8 cellular contexts compared by ENCODE assay signal in genomic region chr17:10018461-10018891, GRCh38.
DNase-seq lines count a peak whose midpoint lies in the region; ATAC-seq and TF ChIP-seq lines count a peak whose summit lies in the region.

No MANE protein-coding gene starts in this region.

- H3K9me3 ChIP-seq in right atrium auricular region = no peaks in the 10 kb centered on the region
- no peaks in the 10 kb centered on the region for H3K9me3 ChIP-seq in transverse colon

- H3K27me3 ChIP-seq in right atrium auricular region (no peaks in the 10 kb centered on the region), transverse colon (no peaks in the 10 kb centered on the region)

- H3K4me1 Mint-ChIP-seq in central memory CD8-positive, alpha-beta T cell = peaks cover 21% of the 10 kb centered on the region
- H3K4me1 Mint-ChIP-seq in activated CD8-positive, alpha-beta T cell treated with anti-CD3 and anti-CD28 coated beads, Interleukin-2, amount 10 ng/mL, durations not matched to agents 7 days and 5 days (ENCODE audit: low read depth) = no peaks in the 10 kb centered on the region

- peaks cover 10% of the 10 kb centered on the region for H3K36me3 ChIP-seq in right atrium auricular region
- H3K36me3 ChIP-seq in transverse colon = no peaks in the 10 kb centered on the region

- H3K27me3 Mint-ChIP-seq in central memory CD8-positive, alpha-beta T cell = no peaks in the 10 kb centered on the region
- H3K27me3 Mint-ChIP-seq in activated CD8-positive, alpha-beta T cell treated with anti-CD3 and anti-CD28 coated beads, Interleukin-2, amount 10 ng/mL, durations not matched to agents 7 days and 5 days (ENCODE audit: low read depth) = no peaks in the 10 kb centered on the region

- H3K9me3 Mint-ChIP-seq in central memory CD8-positive, alpha-beta T cell = no peaks in the 10 kb centered on the region
- no peaks in the 10 kb centered on the region for H3K9me3 Mint-ChIP-seq in activated CD8-positive, alpha-beta T cell treated with anti-CD3 and anti-CD28 coated beads, Interleukin-2, amount 10 ng/mL, durations not matched to agents 7 days and 5 days (ENCODE audit: insufficient read depth)

- H3K4me3 ChIP-seq in right atrium auricular region (no peak overlapping the region), transverse colon (no peak overlapping the region)

- H3K4me3 Mint-ChIP-seq in central memory CD8-positive, alpha-beta T cell = no peak overlapping the region
- no peak overlapping the region for H3K4me3 Mint-ChIP-seq in activated CD8-positive, alpha-beta T cell treated with anti-CD3 and anti-CD28 coated beads, Interleukin-2, amount 10 ng/mL, durations not matched to agents 7 days and 5 days

- TF ChIP-seq CTCF in right atrium auricular region (IDR thresholded peaks at IDR 0.05) = no peak
- TF ChIP-seq CTCF in transverse colon (IDR thresholded peaks at IDR 0.05) = no peak

- in situ Hi-C loops in transverse colon (cut with MboI; ENCODE audit: low pct_ligation_motif_present in 1 of 4, low pct_unique_long_range_greater_than_20kb in 1 of 4, low sequenced_read_pairs in 3 of 4) = no loop called here

- 48 to 51% methylated on average over 4 to 7 of the region's 7 CpGs for WGBS in transverse colon (ENCODE audit: low coverage in 1 of 2), 2 donors

- H3K4me1 ChIP-seq in right atrium auricular region (peaks cover 0 to 58% of the 10 kb centered on the region in 2 donors), transverse colon (peaks cover 0 to 15% (median 2%) of the 10 kb centered on the region in 4 donors)

- no peak for TF ChIP-seq POLR2A in transverse colon (IDR thresholded peaks at IDR 0.05)

- no peak overlapping the region for H3K27ac Mint-ChIP-seq in central memory CD8-positive, alpha-beta T cell (ENCODE audit: low read depth)
- no peak overlapping the region for H3K27ac Mint-ChIP-seq in activated CD8-positive, alpha-beta T cell treated with anti-CD3 and anti-CD28 coated beads, Interleukin-2, amount 10 ng/mL, durations not matched to agents 7 days and 5 days

- H3K36me3 Mint-ChIP-seq in central memory CD8-positive, alpha-beta T cell (ENCODE audit: insufficient read depth) = peaks cover 3% of the 10 kb centered on the region
- H3K36me3 Mint-ChIP-seq in activated CD8-positive, alpha-beta T cell treated with anti-CD3 and anti-CD28 coated beads, Interleukin-2, amount 10 ng/mL, durations not matched to agents 7 days and 5 days (ENCODE audit: low read depth) = no peaks in the 10 kb centered on the region

- H3K27ac ChIP-seq in right atrium auricular region (no peak overlapping the region), transverse colon (peak overlapping the region in 3 of 4 donors; percentile 12 to 37 (median 14))

- intact Hi-C loops in Right ventricle myocardium inferior (cut with DNase I) = no loop called here
- intact Hi-C loops in transverse colon (cut with DNase I; ENCODE audit: low total_unique reads) = no loop called here

- ATAC-seq in Right ventricle myocardium inferior = peak; percentile 14
- ATAC-seq in HG03342 (IDR thresholded peaks at IDR 0.05; ENCODE audit: unreplicated experiment) = peak; percentile 71
- peak; percentile 6 for ATAC-seq in central memory CD8-positive, alpha-beta T cell (replicated peaks; ENCODE audit: extremely low read depth, poor library complexity, severe bottlenecking)
- no peak for ATAC-seq in activated CD8-positive, alpha-beta T cell treated with anti-CD3 and anti-CD28 coated beads, Interleukin-2, amount 10 ng/mL, durations not matched to agents 7 days and 5 days

- DNase-seq in Right ventricle myocardium inferior (ENCODE audit: missing footprints) = no peak
- no peak for DNase-seq in right atrium auricular region (ENCODE audit: low spot score)
- DNase-seq in central memory CD8-positive, alpha-beta T cell (ENCODE audit: low spot score in 2 of 2) = no peak
- no peak for DNase-seq in transverse colon
- DNase-seq in activated CD8-positive, alpha-beta T cell treated with anti-CD3 and anti-CD28 coated beads, Interleukin-2, amount 10 ng/mL, durations not matched to agents 7 days and 5 days = no peak
- no peak for DNase-seq in AG08396 (ENCODE audit: low spot score)
- no peak for DNase-seq in kidney tubule cell (ENCODE audit: low spot score)

- TF ChIP-seq EP300 in transverse colon (IDR thresholded peaks at IDR 0.05; ENCODE audit: low read depth) = no peak

- POLR2A ChIA-PET in activated CD8-positive, alpha-beta T cell treated with anti-CD3 and anti-CD28 coated beads, Interleukin-2, amount 10 ng/mL, durations not matched to agents 7 days and 5 days (lab: Charles Lee) = no interaction called here

- CTCF ChIA-PET in activated CD8-positive, alpha-beta T cell treated with anti-CD3 and anti-CD28 coated beads, Interleukin-2, amount 10 ng/mL, durations not matched to agents 7 days and 5 days (lab: Charles Lee) = interaction anchor here (0.6 kb wide), 1 partner anchor 31 kb away, joined by 3 read pairs; no protein-coding TSS in a partner anchor

Comparison
In these comparisons a context has a peak if more than half of its experiments do, and no peak if none do; other contexts are left out.
1. H3K27ac ChIP-seq: peak in transverse colon (3 of 4); none in right atrium auricular region (0 of 2).